ENCODE assay signal across 1 cellular context in the genomic region with DNA sequence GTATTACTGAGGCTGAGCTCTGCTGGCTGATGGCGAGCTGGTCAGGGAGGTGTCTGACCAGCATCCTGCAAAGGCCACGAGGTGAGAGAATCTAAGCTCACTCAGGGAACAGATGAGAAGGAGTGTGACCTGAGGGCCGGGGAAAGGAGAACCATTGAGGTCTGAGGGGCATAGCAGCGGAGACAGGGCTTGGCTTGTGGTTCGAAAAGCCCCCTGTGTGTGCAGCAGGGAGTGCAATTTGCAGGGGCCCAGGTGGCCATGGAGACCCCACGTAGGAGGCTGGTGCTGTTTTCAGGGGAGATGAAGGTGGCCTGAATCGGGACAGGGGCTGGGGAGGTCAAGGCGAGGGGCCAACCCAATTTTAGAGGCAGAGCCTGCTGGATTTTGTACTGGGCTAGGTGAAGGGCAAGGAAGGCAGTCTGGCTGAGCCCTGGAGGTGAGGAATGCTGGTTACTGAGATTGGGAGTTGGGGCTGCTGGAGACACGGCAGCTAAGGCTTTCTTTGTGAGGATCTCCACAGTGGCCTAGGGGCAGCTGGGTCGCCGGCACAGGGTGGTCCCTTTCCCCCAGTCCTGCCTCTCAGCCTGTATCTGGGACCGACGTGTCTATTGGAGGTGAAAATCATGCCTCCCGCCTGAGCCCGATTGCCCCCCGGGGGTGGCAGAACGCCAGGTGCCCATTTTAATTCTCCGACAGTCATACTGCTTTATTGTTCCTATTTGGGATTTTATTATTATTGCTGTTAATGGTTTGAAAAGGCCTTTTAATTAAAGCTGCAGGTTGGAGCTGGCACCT.
TF ChIP-seq lines count a peak whose summit lies in the region.

No MANE protein-coding gene starts in this region.

TF ChIP-seq in H1, 55 proteins besides CTCF, POLR2A, EP300 and RAD21:
- TF ChIP-seq SP1 (IDR thresholded peaks at IDR 0.05; ENCODE audit: low read depth, low read length) (no peak), ASH2L (IDR thresholded peaks at IDR 0.05; ENCODE audit: low read length) (no peak)
